ENCODE assay signal across 29 cellular contexts in the genomic region with DNA sequence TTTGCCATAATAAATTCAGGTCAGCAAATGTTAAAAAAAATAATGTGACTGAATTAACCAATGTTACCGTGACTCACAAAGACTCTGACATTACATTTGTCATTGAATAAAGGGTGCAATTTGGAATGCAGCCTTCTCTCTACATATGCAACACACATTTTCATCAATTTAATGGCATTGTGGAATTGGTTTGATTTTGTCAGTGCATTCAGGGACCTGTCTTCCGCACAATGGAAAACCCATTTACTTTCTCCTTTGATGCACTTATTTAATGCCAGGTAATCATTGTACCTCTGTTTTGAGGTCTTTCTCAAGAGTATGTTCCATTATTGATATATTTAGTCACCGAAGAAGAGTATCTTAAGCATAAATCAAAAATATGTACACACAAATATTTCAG.
"Had no signal": no experiment of that assay in that cellular context is flagged by ENCODE, and none has a peak within 500 bp of the region (broad histone marks: within the 10 kb centered on the region; RNA-seq: fewer than 3 reads in every experiment).

No MANE protein-coding gene starts in this region.

- H3K36me3 Mint-ChIP-seq: stimulated activated effector memory CD8-positive, alpha-beta T cell treated with anti-CD3 and anti-CD28 coated beads, Interleukin-12 subunit alpha, Interleukin-12 subunit beta, amount 100 ng/mL, for 72 hours; stimulated activated memory B cell treated with anti-CD40 and anti-IgM and Interleukin-4, amounts not matched to agents 10 μg/mL and 1 μg/mL and 100 μg/mL, for 72 hours; stimulated activated naive B cell treated with anti-CD40 and anti-IgM and Interleukin-4, amounts not matched to agents 10 μg/mL and 1 μg/mL and 100 μg/mL, for 72 hours; type B pancreatic cell had no signal

- H3K27ac Mint-ChIP-seq: stimulated activated effector memory CD8-positive, alpha-beta T cell treated with anti-CD3 and anti-CD28 coated beads, Interleukin-12 subunit alpha, Interleukin-12 subunit beta, amount 100 ng/mL, for 72 hours; stimulated activated memory B cell treated with anti-CD40 and anti-IgM and Interleukin-4, amounts not matched to agents 10 μg/mL and 1 μg/mL and 100 μg/mL, for 72 hours; stimulated activated naive B cell treated with anti-CD40 and anti-IgM and Interleukin-4, amounts not matched to agents 10 μg/mL and 1 μg/mL and 100 μg/mL, for 72 hours; stimulated activated naive CD8-positive, alpha-beta T cell treated with anti-CD3 and anti-CD28 coated beads, Interleukin-15, amount 100 ng/mL, for 72 hours; stimulated activated naive CD8-positive, alpha-beta T cell treated with anti-CD3 and anti-CD28 coated beads, Interleukin-15, Interleukin-2, amounts not matched to agents 100 ng/mL and 50 ng/mL, for 24 hours; type B pancreatic cell had no signal

- H3K4me3 Mint-ChIP-seq: stimulated activated effector memory CD8-positive, alpha-beta T cell treated with anti-CD3 and anti-CD28 coated beads, Interleukin-12 subunit alpha, Interleukin-12 subunit beta, amount 100 ng/mL, for 72 hours; stimulated activated memory B cell treated with anti-CD40 and anti-IgM and Interleukin-4, amounts not matched to agents 10 μg/mL and 1 μg/mL and 100 μg/mL, for 72 hours; stimulated activated naive B cell treated with anti-CD40 and anti-IgM and Interleukin-4, amounts not matched to agents 10 μg/mL and 1 μg/mL and 100 μg/mL, for 72 hours; stimulated activated naive CD8-positive, alpha-beta T cell treated with anti-CD3 and anti-CD28 coated beads, Interleukin-15, amount 100 ng/mL, for 72 hours; stimulated activated naive CD8-positive, alpha-beta T cell treated with anti-CD3 and anti-CD28 coated beads, Interleukin-15, Interleukin-2, amounts not matched to agents 100 ng/mL and 50 ng/mL, for 24 hours; type B pancreatic cell had no signal

- H3K27ac ChIP-seq: stomach, suprapubic skin, testis, thoracic aorta, thyroid gland, tibial artery, tibial nerve, transverse colon, upper lobe of left lung, upper lobe of right lung, uterus, vagina had no signal

- H3K9me3 Mint-ChIP-seq: stimulated activated memory B cell treated with anti-CD40 and anti-IgM and Interleukin-4, amounts not matched to agents 10 μg/mL and 1 μg/mL and 100 μg/mL, for 72 hours; stimulated activated naive CD8-positive, alpha-beta T cell treated with anti-CD3 and anti-CD28 coated beads, Interleukin-15, amount 100 ng/mL, for 72 hours; stimulated activated naive CD8-positive, alpha-beta T cell treated with anti-CD3 and anti-CD28 coated beads, Interleukin-15, Interleukin-2, amounts not matched to agents 100 ng/mL and 50 ng/mL, for 24 hours; type B pancreatic cell had no signal

- H3K4me1 Mint-ChIP-seq: stimulated activated effector memory CD8-positive, alpha-beta T cell treated with anti-CD3 and anti-CD28 coated beads, Interleukin-12 subunit alpha, Interleukin-12 subunit beta, amount 100 ng/mL, for 72 hours; stimulated activated memory B cell treated with anti-CD40 and anti-IgM and Interleukin-4, amounts not matched to agents 10 μg/mL and 1 μg/mL and 100 μg/mL, for 72 hours; stimulated activated naive B cell treated with anti-CD40 and anti-IgM and Interleukin-4, amounts not matched to agents 10 μg/mL and 1 μg/mL and 100 μg/mL, for 72 hours; stimulated activated naive CD8-positive, alpha-beta T cell treated with anti-CD3 and anti-CD28 coated beads, Interleukin-15, amount 100 ng/mL, for 72 hours had no signal

- H3K9me3 ChIP-seq: stomach, suprapubic skin, testis, thoracic aorta, thyroid gland, tibial artery, tibial nerve, transverse colon, upper lobe of left lung, upper lobe of right lung, uterus, vagina had no signal

- DNase-seq: stimulated activated CD4-positive, alpha-beta T cell treated with anti-CD3 and anti-CD28 coated beads, Interleukin-2, amount 100 ng/mL, for 48 hours; stimulated activated CD4-positive, alpha-beta T cell treated with anti-CD3 and anti-CD28 coated beads, Interleukin-4, amount 100 ng/mL, for 1 hour; stimulated activated CD4-positive, alpha-beta T cell treated with anti-CD3 and anti-CD28 coated beads, Interleukin-4, amount 100 ng/mL, for 24 hours; stimulated activated CD4-positive, alpha-beta T cell treated with anti-CD3 and anti-CD28 coated beads, Interleukin-4, amount 100 ng/mL, for 4 hours; stimulated activated CD8-positive, alpha-beta memory T cell treated with anti-CD3 and anti-CD28 coated beads, Interleukin-4, amount 100 ng/mL, for 48 hours; stimulated activated naive B cell treated with anti-CD40 and anti-IgM and Interleukin-4, amounts not matched to agents 10 μg/mL and 1 μg/mL and 100 μg/mL, for 72 hours; stimulated activated naive CD4-positive, alpha-beta T cell; stimulated activated naive CD4-positive, alpha-beta T cell treated with Interleukin-2 at 50 U/mL for 16 hours; stimulated activated naive CD8-positive, alpha-beta T cell treated with anti-CD3 and anti-CD28 coated beads, Interleukin-15, amount 100 ng/mL, for 72 hours; stimulated activated naive CD8-positive, alpha-beta T cell treated with anti-CD3 and anti-CD28 coated beads, Interleukin-15, Interleukin-2, amounts not matched to agents 100 U/mL and 50 U/mL, for 24 hours; stomach; substantia nigra; testis; thyroid gland; tibial artery; transverse colon; trophoblast cell; upper lobe of left lung; upper lobe of right lung; uterus had no signal

- FAIRE-seq: urothelium cell line had no signal

- H3K36me3 ChIP-seq: stomach, suprapubic skin, thoracic aorta, thyroid gland, tibial artery, tibial nerve, transverse colon, upper lobe of left lung, upper lobe of right lung, uterus, vagina had no signal

- ATAC-seq: stimulated activated effector memory CD8-positive, alpha-beta T cell treated with anti-CD3 and anti-CD28 coated beads, Interleukin-12 subunit alpha, Interleukin-12 subunit beta, amount 100 ng/mL, for 72 hours; stimulated activated memory B cell treated with anti-CD40 and anti-IgM and Interleukin-4, amounts not matched to agents 10 μg/mL and 1 μg/mL and 100 μg/mL, for 72 hours; stimulated activated naive B cell treated with anti-CD40 and anti-IgM and Interleukin-4, amounts not matched to agents 10 μg/mL and 1 μg/mL and 100 μg/mL, for 72 hours; stimulated activated naive CD8-positive, alpha-beta T cell treated with anti-CD3 and anti-CD28 coated beads, Interleukin-15, amount 100 ng/mL, for 72 hours; stimulated activated naive CD8-positive, alpha-beta T cell treated with anti-CD3 and anti-CD28 coated beads, Interleukin-15, Interleukin-2, amounts not matched to agents 100 U/mL and 50 U/mL, for 24 hours; upper lobe of right lung had no signal

- H3K4me1 ChIP-seq: stomach, suprapubic skin, testis, thyroid gland, tibial artery, tibial nerve, transverse colon, upper lobe of left lung, upper lobe of right lung, uterus, vagina had no signal

- H3K27me3 ChIP-seq: stomach, suprapubic skin, testis, thyroid gland, tibial artery, tibial nerve, transverse colon, upper lobe of left lung, upper lobe of right lung, uterus, vagina had no signal

- H3K4me3 ChIP-seq: stomach, suprapubic skin, testis, thoracic aorta, thyroid gland, tibial artery, tibial nerve, transverse colon, upper lobe of left lung, upper lobe of right lung, uterus, vagina had no signal

- H3K27me3 Mint-ChIP-seq: stimulated activated memory B cell treated with anti-CD40 and anti-IgM and Interleukin-4, amounts not matched to agents 10 μg/mL and 1 μg/mL and 100 μg/mL, for 72 hours; stimulated activated naive B cell treated with anti-CD40 and anti-IgM and Interleukin-4, amounts not matched to agents 10 μg/mL and 1 μg/mL and 100 μg/mL, for 72 hours; stimulated activated naive CD8-positive, alpha-beta T cell treated with anti-CD3 and anti-CD28 coated beads, Interleukin-15, amount 100 ng/mL, for 72 hours; stimulated activated naive CD8-positive, alpha-beta T cell treated with anti-CD3 and anti-CD28 coated beads, Interleukin-15, Interleukin-2, amounts not matched to agents 100 ng/mL and 50 ng/mL, for 24 hours; type B pancreatic cell had no signal
